ENCODE assay signal across 30 cellular contexts in the genomic region with DNA sequence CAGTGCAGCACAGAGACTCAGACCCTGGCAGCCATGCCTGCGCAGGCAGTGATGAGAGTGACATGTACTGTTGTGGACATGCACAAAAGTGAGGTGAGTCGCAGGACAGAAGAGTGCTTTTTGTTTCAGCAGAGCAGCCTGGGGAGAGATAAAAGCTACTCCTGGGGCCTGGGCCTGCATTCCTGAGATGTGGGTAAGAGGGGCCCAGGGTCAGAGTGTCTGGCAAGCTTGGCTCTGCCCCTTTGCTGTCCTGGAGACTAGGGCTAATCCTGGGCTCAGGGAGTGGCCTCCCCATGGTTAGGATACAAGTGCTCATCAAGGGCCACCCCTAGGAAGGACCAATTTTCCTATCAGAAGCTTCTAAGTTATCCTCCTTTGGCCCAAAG. TPM values are rescaled to one million over a fixed set of nuclear protein-coding genes. Genes with fewer than 3 reads are reported as not detected.
A peak's percentile ranks its signal among the peaks of the same experiment; 100 is the strongest.
DNase-seq lines count a peak whose midpoint lies in the region; ATAC-seq, FAIRE-seq and TF ChIP-seq lines count a peak whose summit lies in the region.
"Had no signal": no experiment of that assay in that cellular context is flagged by ENCODE, and none has a peak within 500 bp of the region (broad histone marks: within the 10 kb centered on the region; RNA-seq: fewer than 3 reads in every experiment).

No MANE protein-coding gene starts in this region.

- no peak for TF ChIP-seq CTCF in cardiac muscle cell (IDR thresholded peaks at IDR 0.05; ENCODE audit: low read depth, low read length)
- TF ChIP-seq CTCF in right atrium auricular region (IDR thresholded peaks at IDR 0.05), result no peak
- no peak for TF ChIP-seq CTCF in hepatocyte (IDR thresholded peaks at IDR 0.05; ENCODE audit: poor library complexity)
- no peak for TF ChIP-seq CTCF in upper lobe of right lung (IDR thresholded peaks at IDR 0.05)

- 51% methylated on average over 2 of the region's 2 CpGs for WGBS in hepatocyte (ENCODE audit: low lambda C conversion rate, missing lambda C conversion rate)
- WGBS in mesodermal cell (ENCODE audit: insufficient coverage in 2 of 2), 2 experiments, result 57 to 82% methylated on average over 2 of the region's 2 CpGs

- no peaks in the 10 kb centered on the region for H3K9me2 ChIP-seq in hepatocyte (replicated peaks; ENCODE audit: insufficient read depth)

- FAIRE-seq in urothelium cell line (lab: Jason Lieb, UNC), result no peak
- FAIRE-seq: HTR-8/SVneo had no signal

- H3K79me2 ChIP-seq in hepatocyte, result peaks cover 18% of the 10 kb centered on the region
- H3K79me2 ChIP-seq: parathyroid adenoma had no signal

- H4K20me1 ChIP-seq in hepatocyte (ENCODE audit: insufficient read depth, poor library complexity, severe bottlenecking), result no peaks in the 10 kb centered on the region

- no peak for ATAC-seq in upper lobe of right lung
- ATAC-seq: heart left ventricle; natural killer cell treated with Interleukin-12 subunit alpha and Interleukin-12 subunit beta and Interleukin-15 and Interleukin-18, amount 100 ng/mL, for 72 hours; sciatic nerve; SK-N-SH treated with all-trans-retinoic acid at 6 μM for 48 hours had no signal

- peak overlapping the region; percentile 41 for H3K4me2 ChIP-seq in hepatocyte

- H3K27ac ChIP-seq in cardiac muscle cell, result peak overlapping the region; percentile 80
- H3K27ac ChIP-seq in right atrium auricular region, result no peak overlapping the region
- H3K27ac ChIP-seq in hepatocyte, result peak overlapping the region; percentile 91
- peak overlapping the region; percentile 89 for H3K27ac ChIP-seq in mesodermal cell (ENCODE audit: low read depth, low read length, severe bottlenecking)
- no peak overlapping the region for H3K27ac ChIP-seq in upper lobe of right lung
- H3K27ac ChIP-seq: heart left ventricle, left ventricle myocardium inferior, parathyroid adenoma, VCaP had no signal

- H3K27me3 ChIP-seq in cardiac muscle cell, result no peaks in the 10 kb centered on the region
- no peaks in the 10 kb centered on the region for H3K27me3 ChIP-seq in right atrium auricular region
- H3K27me3 ChIP-seq in hepatocyte, result no peaks in the 10 kb centered on the region
- H3K27me3 ChIP-seq in upper lobe of right lung, result no peaks in the 10 kb centered on the region

- intact Hi-C loops in upper lobe of right lung (cut with DNase I), result no loop called here

- H2AFZ ChIP-seq in hepatocyte, result no peak overlapping the region
- H2AFZ ChIP-seq: parathyroid adenoma had no signal

- H3K9me3 ChIP-seq in cardiac muscle cell (ENCODE audit: low read depth) (no peaks in the 10 kb centered on the region), right atrium auricular region (no peaks in the 10 kb centered on the region), hepatocyte (ENCODE audit: low read depth) (no peaks in the 10 kb centered on the region), mesodermal cell (ENCODE audit: control insufficient read depth, low read length) (no peaks in the 10 kb centered on the region), upper lobe of right lung (no peaks in the 10 kb centered on the region)
- H3K9me3 ChIP-seq: heart left ventricle, left ventricle myocardium inferior had no signal

- H3K4me1 ChIP-seq in cardiac muscle cell (ENCODE audit: low read depth) (peaks cover 23% of the 10 kb centered on the region), right atrium auricular region (peaks cover 0 to 8% of the 10 kb centered on the region in 2 donors), hepatocyte (ENCODE audit: insufficient read depth) (peaks cover 26% of the 10 kb centered on the region), mesodermal cell (ENCODE audit: control insufficient read depth, insufficient read depth, low read length, poor library complexity, severe bottlenecking) (peaks cover 23% of the 10 kb centered on the region), upper lobe of right lung (peaks cover 5% of the 10 kb centered on the region)
- H3K4me1 ChIP-seq: parathyroid adenoma had no signal

- H3K4me3 ChIP-seq in cardiac muscle cell, result no peak overlapping the region
- no peak overlapping the region for H3K4me3 ChIP-seq in right atrium auricular region
- H3K4me3 ChIP-seq in hepatocyte, result no peak overlapping the region
- no peak overlapping the region for H3K4me3 ChIP-seq in mesodermal cell (ENCODE audit: extremely low read depth, insufficient read depth, low read length, poor library complexity, severe bottlenecking)
- no peak overlapping the region for H3K4me3 ChIP-seq in upper lobe of right lung
- H3K4me3 ChIP-seq: heart left ventricle, left ventricle myocardium inferior had no signal

- no peaks in the 10 kb centered on the region for H3K36me3 ChIP-seq in cardiac muscle cell
- no peaks in the 10 kb centered on the region for H3K36me3 ChIP-seq in right atrium auricular region
- H3K36me3 ChIP-seq in hepatocyte (replicated peaks; ENCODE audit: insufficient read depth, low read depth), result no peaks in the 10 kb centered on the region
- no peaks in the 10 kb centered on the region for H3K36me3 ChIP-seq in mesodermal cell (ENCODE audit: control insufficient read depth, insufficient read depth, low read length)
- no peaks in the 10 kb centered on the region for H3K36me3 ChIP-seq in upper lobe of right lung
- H3K36me3 ChIP-seq: left ventricle myocardium inferior had no signal

- no peak for DNase-seq in cardiac muscle cell (ENCODE audit: low read depth in 1 of 2, low spot score in 1 of 2)
- no peak for DNase-seq in right atrium auricular region (ENCODE audit: low spot score)
- no peak for DNase-seq in hepatocyte (ENCODE audit: low spot score)
- peak; percentile 23 for DNase-seq in upper lobe of right lung
- DNase-seq in C1 segment of cervical spinal cord (lab: John Stamatoyannopoulos, UW), result no peak
- no peak for DNase-seq in amygdala (lab: John Stamatoyannopoulos, UW)
- DNase-seq in urothelium cell line (ENCODE audit: low spot score), result no peak
- DNase-seq: activated CD4-positive, alpha-beta T cell treated with anti-CD3 and anti-CD28 coated beads, Interleukin-2, amount 50 U/mL, for 1 hour; activated CD8-positive, alpha-beta memory T cell treated with anti-CD3 and anti-CD28 coated beads, Interleukin-2, amount 50 U/mL, for 4 hours; activated naive CD8-positive, alpha-beta T cell treated with anti-CD3 and anti-CD28 coated beads, Interleukin-2, amount 10 ng/mL, durations not matched to agents 7 days and 5 days; AML-193; CD8-positive, alpha-beta memory T cell; cerebellar nuclear complex; DMS53; GDM1; heart left ventricle; left ventricle myocardium inferior; NCI-H1092; NCI-H187 treated with DMSO at 0.1 percent for 48 hours; NCI-H526 treated with DMSO at 0.1 percent for 48 hours had no signal

RNA-seq across cellular contexts. Expression of a gene that starts 4.8 kb away (rescaled TPM):
- total RNA-seq in cardiac muscle cell (293 and 310 TPM in 2 replicates), right atrium auricular region (10 to 100 TPM; 73.5 to 85.5 TPM), hepatocyte (77.7 and 93.1 TPM in 2 replicates), upper lobe of right lung (97.5 TPM)
- polyA plus RNA-seq in cardiac muscle cell (194 and 235 TPM in 2 replicates), hepatocyte (72.9 and 76.4 TPM in 2 replicates)
- 44.8 TPM for polyA plus RNA-seq in mesodermal cell (2013, experiment 1 of 2)
- polyA plus RNA-seq in mesodermal cell (2013, experiment 2 of 2), result 46.1 TPM

RNA-seq across cellular contexts. Expression of a gene that starts 7.2 kb away (rescaled TPM):
- 22.5 and 34.2 TPM in 2 replicates for total RNA-seq in cardiac muscle cell
- polyA plus RNA-seq in cardiac muscle cell, result 29.7 and 31.3 TPM in 2 replicates
- 10 to 100 TPM; 14.0 to 21.6 TPM for total RNA-seq in right atrium auricular region
- 26.8 and 33.0 TPM in 2 replicates for total RNA-seq in hepatocyte
- 35.4 and 35.6 TPM in 2 replicates for polyA plus RNA-seq in hepatocyte
- 7.4 TPM for polyA plus RNA-seq in mesodermal cell (2013, experiment 1 of 2)
- polyA plus RNA-seq in mesodermal cell (2013, experiment 2 of 2), result 7.5 TPM
- 24.5 TPM for total RNA-seq in upper lobe of right lung

RNA-seq across cellular contexts. Expression of a gene that starts 26.8 kb away (rescaled TPM):
- total RNA-seq in cardiac muscle cell (21.0 and 27.2 TPM in 2 replicates), right atrium auricular region (10 to 100 TPM; 14.9 to 26.2 TPM), hepatocyte (51.9 and 64.5 TPM in 2 replicates), upper lobe of right lung (4.3 TPM)
- polyA plus RNA-seq in cardiac muscle cell (11.9 and 14.7 TPM in 2 replicates), hepatocyte (203 and 204 TPM in 2 replicates)
- polyA plus RNA-seq in mesodermal cell (2013, experiment 1 of 2), result 0.66 TPM
- 0.66 TPM for polyA plus RNA-seq in mesodermal cell (2013, experiment 2 of 2)
- total RNA-seq: A172; activated naive CD8-positive, alpha-beta T cell treated with anti-CD3 and anti-CD28 coated beads, Interleukin-2, amount 10 ng/mL, durations not matched to agents 7 days and 5 days; CD8-positive, alpha-beta memory T cell; epithelial cell of proximal tubule; fibroblast of villous mesenchyme; natural killer cell treated with Interleukin-12 subunit alpha and Interleukin-12 subunit beta and Interleukin-15 and Interleukin-18, amount 100 ng/mL, for 72 hours had no signal

RNA-seq across cellular contexts. Expression of a gene that starts 29.9 kb away (rescaled TPM):
- total RNA-seq in cardiac muscle cell (61.5 and 79.1 TPM in 2 replicates), right atrium auricular region (1,000 to 10,000 TPM; 3,380 to 5,284 TPM), hepatocyte (0.90 and 1.0 TPM in 2 replicates), upper lobe of right lung (5.3 TPM)
- polyA plus RNA-seq in cardiac muscle cell (105 and 133 TPM in 2 replicates), hepatocyte (0.64 and 0.66 TPM in 2 replicates)
- 1.3 TPM for polyA plus RNA-seq in mesodermal cell (2013, experiment 1 of 2)
- 0.96 TPM for polyA plus RNA-seq in mesodermal cell (2013, experiment 2 of 2)
- total RNA-seq: epithelial cell of proximal tubule, fibroblast of villous mesenchyme had no signal
- polyA plus RNA-seq: CD8-positive, alpha-beta memory T cell had no signal

RNA-seq across cellular contexts. Expression of a gene that starts 35.2 kb away (rescaled TPM):
- total RNA-seq in cardiac muscle cell (31.6 and 64.3 TPM in 2 replicates), right atrium auricular region (10 to 100 TPM; 77.5 to 77.8 TPM), hepatocyte (37.2 and 72.6 TPM in 2 replicates), upper lobe of right lung (48.5 TPM)
- polyA plus RNA-seq in cardiac muscle cell (87.8 and 104 TPM in 2 replicates), hepatocyte (129 and 133 TPM in 2 replicates)
- 50.0 TPM for polyA plus RNA-seq in mesodermal cell (2013, experiment 1 of 2)
- 44.1 TPM for polyA plus RNA-seq in mesodermal cell (2013, experiment 2 of 2)

Comparison
In these comparisons a context has a peak if more than half of its experiments do, and no peak if none do; other contexts are left out.
1. H3K27ac ChIP-seq: peak in cardiac muscle cell (single experiment), hepatocyte (single experiment) and mesodermal cell (single experiment); none in right atrium auricular region (0 of 2) and upper lobe of right lung (single experiment).